ENCODE assay signal across 10 cellular contexts in the genomic region with DNA sequence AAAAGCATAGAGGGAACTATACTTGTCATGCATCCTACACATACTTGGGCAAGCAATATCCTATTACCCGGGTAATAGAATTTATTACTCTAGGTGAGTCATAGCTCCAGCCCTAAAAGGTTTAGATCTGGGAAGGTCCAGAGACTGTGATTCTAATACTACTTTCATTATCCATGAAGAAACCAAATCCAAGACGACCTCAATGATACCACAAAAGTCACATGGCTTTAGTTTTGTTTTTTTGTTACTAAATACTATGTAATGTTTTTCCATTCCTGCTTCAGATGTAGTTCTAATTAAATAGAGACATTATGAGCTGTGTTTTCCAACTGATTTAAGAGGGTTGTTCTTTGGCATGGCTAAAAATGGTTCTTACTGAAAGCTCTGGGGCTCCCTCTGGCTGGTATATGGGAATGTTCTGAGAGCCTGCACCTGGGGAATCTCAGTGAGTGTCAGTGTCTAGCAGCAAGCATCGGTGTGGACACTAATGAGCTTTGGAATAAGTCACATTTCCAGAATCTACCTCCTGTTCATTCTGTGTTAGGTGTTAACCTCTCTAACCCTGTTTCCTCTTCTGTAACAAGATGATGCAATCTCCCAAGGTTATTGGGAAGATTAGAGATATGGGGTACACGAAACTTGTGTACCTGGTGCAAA. TPM values are rescaled to one million over a fixed set of nuclear protein-coding genes. Genes with fewer than 3 reads are reported as not detected.
DNase-seq lines count a peak whose midpoint lies in the region; ATAC-seq and TF ChIP-seq lines count a peak whose summit lies in the region.
"Had no signal": no experiment of that assay in that cellular context is flagged by ENCODE, and none has a peak within 500 bp of the region (broad histone marks: within the 10 kb centered on the region; RNA-seq: fewer than 3 reads in every experiment).

No MANE protein-coding gene starts in this region.

- POLR2A ChIA-PET in SK-N-SH (lab: Yijun Ruan, JAX): no interaction called here

- no peaks in the 10 kb centered on the region for H3K4me1 ChIP-seq in SK-N-SH (ENCODE audit: control insufficient read depth in 1 of 2, insufficient read depth in 2 of 2, low read depth in 1 of 2, low read length in 1 of 2)

- H3K9me3 ChIP-seq in SK-N-SH: no peaks in the 10 kb centered on the region

- peak overlapping the region; percentile 11; the same call in 1 of the 2 replicates for H3K4me2 ChIP-seq in SK-N-SH

- no peaks in the 10 kb centered on the region for H3F3A ChIP-seq in SK-N-SH (replicated peaks; ENCODE audit: insufficient read depth)

- WGBS in SK-N-SH (ENCODE audit: low lambda C conversion rate): 29% methylated on average over 4 of the region's 4 CpGs

- H3K27ac ChIP-seq in SK-N-SH (ENCODE audit: low read depth in 2 of 2, low read length in 1 of 2): peak overlapping the region in 1 of 2 experiments; percentile 52; a peak in 1 of 4 replicates

- H3K9ac ChIP-seq in SK-N-SH: no peak overlapping the region

- H2AFZ ChIP-seq in SK-N-SH (ENCODE audit: low read depth): no peak overlapping the region

- H3K27me3 ChIP-seq in SK-N-SH (ENCODE audit: insufficient read depth): no peaks in the 10 kb centered on the region

- H3K79me2 ChIP-seq in SK-N-SH (ENCODE audit: insufficient read depth): no peaks in the 10 kb centered on the region

- intact Hi-C loops in sciatic nerve (cut with DNase I): loop anchor here (2.0 kb wide), 1 partner anchor 146 kb away; no protein-coding TSS in a partner anchor

- peak; percentile 58 for TF ChIP-seq RAD21 in SK-N-SH (IDR thresholded peaks at IDR 0.05; ENCODE audit: low read length)

- TF ChIP-seq EP300 in SK-N-SH (IDR thresholded peaks at IDR 0.05; ENCODE audit: borderline replicate concordance in 1 of 2, low read depth in 1 of 2, low read length in 1 of 2): no peak

- H3K4me3 ChIP-seq in SK-N-SH (ENCODE audit: low read depth in 2 of 2, low read length in 1 of 2): no peak overlapping the region

- ATAC-seq in sciatic nerve (peak; percentile 94), GM18520 (IDR thresholded peaks at IDR 0.05; ENCODE audit: unreplicated experiment) (no peak), GM19463 (IDR thresholded peaks at IDR 0.05; ENCODE audit: unreplicated experiment) (no peak)

- CTCF ChIA-PET in SK-N-SH (lab: Yijun Ruan, JAX): interaction anchor here (1.1 to 2.4 kb wide), 5 partner anchors 11 to 160 kb away, joined by 3 to 11 read pairs (median 4); no protein-coding TSS in a partner anchor

- H3K36me3 ChIP-seq in SK-N-SH (replicated peaks in 1 of 2; ENCODE audit: control insufficient read depth in 1 of 2, insufficient read depth in 2 of 2, low read length in 1 of 2): peaks cover 2 to 31% of the 10 kb centered on the region in 2 experiments

- DNase-seq in GM04504 (ENCODE audit: low read depth) (peak; percentile 64), SK-N-SH (no peak), foreskin melanocyte (peak; percentile 12), sciatic nerve (ENCODE audit: low spot score) (no peak), OCI-M2 (lab: John Stamatoyannopoulos, UW; ENCODE audit: unreplicated experiment) (no peak), NCI-H446 treated with DMSO at 0.1 percent for 48 hours (lab: John Stamatoyannopoulos, UW) (no peak)
- DNase-seq: activated CD8-positive, alpha-beta memory T cell treated with anti-CD3 and anti-CD28 coated beads for 24 hours had no signal

- no peaks in the 10 kb centered on the region for H4K20me1 ChIP-seq in SK-N-SH (ENCODE audit: insufficient read depth)

- peak; percentile 62 for TF ChIP-seq CTCF in SK-N-SH (IDR thresholded peaks at IDR 0.05)

- no peaks in the 10 kb centered on the region for H3K9me2 ChIP-seq in SK-N-SH

TF ChIP-seq in SK-N-SH, 30 proteins besides CTCF, POLR2A, EP300 and RAD21:
- no peak for TF ChIP-seq TCF12 (IDR thresholded peaks at IDR 0.05)
- peak; percentile 28 for TF ChIP-seq FOSL2 (IDR thresholded peaks at IDR 0.05; ENCODE audit: borderline replicate concordance, low read depth)
- peak; percentile 71 for TF ChIP-seq SMC3 (IDR thresholded peaks at IDR 0.05; ENCODE audit: low read depth, low read length)
- peak; percentile 6; the same call in 1 of the 2 replicates for TF ChIP-seq POLR2AphosphoS5 (IDR thresholded peaks at IDR 0.05; ENCODE audit: low read depth, low read length)
- no peak for TF ChIP-seq JUND (IDR thresholded peaks at IDR 0.05)
TF ChIP-seq in SK-N-SH: peak in this region for 3.

RNA-seq across cellular contexts. Expression of gene IL1RL2, which starts 20.5 kb away (rescaled TPM):
- 0.05 TPM in 1 of 2 replicates, not detected in the other for polyA plus RNA-seq in SK-N-SH (2012; rRNA removed)
- polyA plus RNA-seq in SK-N-SH (2012; cell fraction: cytosol; rRNA removed): 0.03 TPM in 1 of 2 replicates, not detected in the other
- polyA plus RNA-seq in SK-N-SH (2012; cell fraction: nucleus; rRNA removed): 0.07 and 0.19 TPM in 2 replicates
- not detected for total RNA-seq in sciatic nerve
- total RNA-seq: neural crest cell had no signal

RNA-seq across cellular contexts. Expression of gene IL1R1, which starts 23.8 kb away (rescaled TPM):
- polyA plus RNA-seq in SK-N-SH (2012; rRNA removed): 13.3 and 20.5 TPM in 2 replicates
- polyA plus RNA-seq in SK-N-SH (2012; cell fraction: cytosol; rRNA removed): 19.9 and 20.1 TPM in 2 replicates
- polyA plus RNA-seq in SK-N-SH (2012; cell fraction: nucleus; rRNA removed): 9.1 and 20.8 TPM in 2 replicates
- 49.9 TPM for total RNA-seq in sciatic nerve

Comparison
In these comparisons a context has a peak if more than half of its experiments do, and no peak if none do; other contexts are left out.
1. DNase-seq: peak in GM04504 (single experiment) and foreskin melanocyte (single experiment); none in SK-N-SH (single experiment), sciatic nerve (single experiment), OCI-M2 (single experiment) and NCI-H446 treated with DMSO at 0.1 percent for 48 hours (single experiment).